24 cellular contexts compared by ENCODE assay signal in genomic region chrX:20499763-20500162, GRCh38.
DNase-seq lines count a peak whose midpoint lies in the region; ATAC-seq and TF ChIP-seq lines count a peak whose summit lies in the region.
"Had no signal": no experiment of that assay in that cellular context is flagged by ENCODE, and none has a peak within 500 bp of the region (broad histone marks: within the 10 kb centered on the region; RNA-seq: fewer than 3 reads in every experiment).

No MANE protein-coding gene starts in this region.

- 0 out of 2 replicates have a peak overlapping the region, but pooled peaks have one; percentile 35 for H3K4me2 ChIP-seq in SK-N-SH
- H3K4me2 ChIP-seq in osteoblast (ENCODE audit: insufficient read depth, low read length): no peak overlapping the region
- H3K4me2 ChIP-seq: BLaER1 treated with 17β-estradiol and CSF1 and Interleukin-3, amounts not matched to agents 10 nM and 100 nM had no signal

- no peak for TF ChIP-seq RAD21 in SK-N-SH (IDR thresholded peaks at IDR 0.05; ENCODE audit: low read length)

- 0 out of 2 replicates have a peak overlapping the region, but pooled peaks have one; percentile 26 for H2AFZ ChIP-seq in SK-N-SH (ENCODE audit: low read depth)
- peak overlapping the region; percentile 28 for H2AFZ ChIP-seq in osteoblast (ENCODE audit: low read length)

- H3K9me3 ChIP-seq in SK-N-SH: no peaks in the 10 kb centered on the region
- no peaks in the 10 kb centered on the region for H3K9me3 ChIP-seq in osteoblast (ENCODE audit: low read depth, low read length)
- H3K9me3 ChIP-seq: BLaER1 treated with 17β-estradiol and CSF1 and Interleukin-3, amounts not matched to agents 10 nM and 100 nM; body of pancreas; MG63; neutrophil; thyroid gland had no signal

- CTCF ChIA-PET in SK-N-SH (lab: Yijun Ruan, JAX): no interaction called here

- H3K27ac Mint-ChIP-seq in activated naive CD8-positive, alpha-beta T cell treated with anti-CD3 and anti-CD28 coated beads, Interleukin-2, amount 10 ng/mL, durations not matched to agents 7 days and 5 days: no peak overlapping the region
- H3K27ac Mint-ChIP-seq in activated naive CD8-positive, alpha-beta T cell treated with anti-CD3 and anti-CD28 coated beads, Interleukin-2, amount 50 U/mL, for 24 hours: no peak overlapping the region
- H3K27ac Mint-ChIP-seq: activated CD4-positive, alpha-beta memory T cell treated with anti-CD3 and anti-CD28 coated beads, Interleukin-2, amount 10 ng/mL, durations not matched to agents 7 days and 5 days; activated naive CD8-positive, alpha-beta T cell had no signal

- no peaks in the 10 kb centered on the region for H3K9me2 ChIP-seq in SK-N-SH

- H4K20me1 ChIP-seq in SK-N-SH (ENCODE audit: insufficient read depth) (no peaks in the 10 kb centered on the region), osteoblast (ENCODE audit: insufficient read depth, low read length) (no peaks in the 10 kb centered on the region)
- H4K20me1 ChIP-seq: BLaER1 treated with 17β-estradiol and CSF1 and Interleukin-3, amounts not matched to agents 10 nM and 100 nM had no signal

- POLR2A ChIA-PET in activated naive CD8-positive, alpha-beta T cell treated with anti-CD3 and anti-CD28 coated beads, Interleukin-2, amount 10 ng/mL, durations not matched to agents 7 days and 5 days (lab: Charles Lee): interaction anchor here (0.7 to 1.2 kb wide), 2 partner anchors 45 to 53 kb away, joined by 3 to 4 read pairs; no protein-coding TSS in a partner anchor
- POLR2A ChIA-PET in SK-N-SH (lab: Yijun Ruan, JAX): no interaction called here

- H3K27me3 Mint-ChIP-seq in activated naive CD8-positive, alpha-beta T cell treated with anti-CD3 and anti-CD28 coated beads, Interleukin-2, amount 10 ng/mL, durations not matched to agents 7 days and 5 days: peaks cover 7% of the 10 kb centered on the region
- peaks cover 8% of the 10 kb centered on the region for H3K27me3 Mint-ChIP-seq in activated naive CD8-positive, alpha-beta T cell treated with anti-CD3 and anti-CD28 coated beads, Interleukin-2, amount 50 U/mL, for 24 hours

- peak overlapping the region; percentile 67 for H3K4me3 Mint-ChIP-seq in activated naive CD8-positive, alpha-beta T cell treated with anti-CD3 and anti-CD28 coated beads, Interleukin-2, amount 10 ng/mL, durations not matched to agents 7 days and 5 days
- H3K4me3 Mint-ChIP-seq in activated naive CD8-positive, alpha-beta T cell treated with anti-CD3 and anti-CD28 coated beads, Interleukin-2, amount 50 U/mL, for 24 hours: no peak overlapping the region
- H3K4me3 Mint-ChIP-seq: activated CD4-positive, alpha-beta memory T cell treated with anti-CD3 and anti-CD28 coated beads, Interleukin-2, amount 10 ng/mL, durations not matched to agents 7 days and 5 days; activated naive CD8-positive, alpha-beta T cell had no signal

- H3K36me3 ChIP-seq in SK-N-SH (replicated peaks in 1 of 2; ENCODE audit: control insufficient read depth in 1 of 2, insufficient read depth in 2 of 2, low read length in 1 of 2): no peaks in the 10 kb centered on the region
- H3K36me3 ChIP-seq in osteoblast (ENCODE audit: insufficient read depth, low read length): no peaks in the 10 kb centered on the region
- H3K36me3 ChIP-seq: BLaER1 treated with 17β-estradiol and CSF1 and Interleukin-3, amounts not matched to agents 10 nM and 100 nM; MG63; neutrophil; thyroid gland; WERI-Rb-1 had no signal

- TF ChIP-seq EP300 in SK-N-SH (IDR thresholded peaks at IDR 0.05; ENCODE audit: borderline replicate concordance in 1 of 2, low read depth in 1 of 2, low read length in 1 of 2): no peak

- H3K4me1 Mint-ChIP-seq in activated naive CD8-positive, alpha-beta T cell treated with anti-CD3 and anti-CD28 coated beads, Interleukin-2, amount 10 ng/mL, durations not matched to agents 7 days and 5 days: peaks cover 20% of the 10 kb centered on the region
- H3K4me1 Mint-ChIP-seq in activated naive CD8-positive, alpha-beta T cell treated with anti-CD3 and anti-CD28 coated beads, Interleukin-2, amount 50 U/mL, for 24 hours: peaks cover 14% of the 10 kb centered on the region

- no peaks in the 10 kb centered on the region for H3K9me3 Mint-ChIP-seq in activated naive CD8-positive, alpha-beta T cell treated with anti-CD3 and anti-CD28 coated beads, Interleukin-2, amount 10 ng/mL, durations not matched to agents 7 days and 5 days
- H3K9me3 Mint-ChIP-seq in activated naive CD8-positive, alpha-beta T cell treated with anti-CD3 and anti-CD28 coated beads, Interleukin-2, amount 50 U/mL, for 24 hours: no peaks in the 10 kb centered on the region
- H3K9me3 Mint-ChIP-seq: activated CD4-positive, alpha-beta memory T cell treated with anti-CD3 and anti-CD28 coated beads, Interleukin-2, amount 10 ng/mL, durations not matched to agents 7 days and 5 days; T-helper 1 cell treated with Interleukin-12 subunit alpha and Interleukin-12 subunit beta and Interleukin-4 antibody, amounts not matched to agents 30 μg/mL and 1 μg/mL, for 36 hours had no signal

- H3K79me2 ChIP-seq in SK-N-SH (ENCODE audit: insufficient read depth) (no peaks in the 10 kb centered on the region), osteoblast (ENCODE audit: insufficient read depth, low read length) (no peaks in the 10 kb centered on the region)

- H3K4me1 ChIP-seq in SK-N-SH (ENCODE audit: control insufficient read depth in 1 of 2, insufficient read depth in 2 of 2, low read depth in 1 of 2, low read length in 1 of 2) (peaks cover 0 to 5% of the 10 kb centered on the region in 2 experiments; a peak in 1 of 4 replicates), osteoblast (ENCODE audit: insufficient read depth, low read length) (peaks cover 4% of the 10 kb centered on the region)
- H3K4me1 ChIP-seq: BLaER1 treated with 17β-estradiol and CSF1 and Interleukin-3, amounts not matched to agents 10 nM and 100 nM; body of pancreas; thyroid gland had no signal

- H3K9ac ChIP-seq in SK-N-SH: no peak overlapping the region
- H3K9ac ChIP-seq: BLaER1 treated with 17β-estradiol and CSF1 and Interleukin-3, amounts not matched to agents 10 nM and 100 nM had no signal

- ATAC-seq in activated naive CD8-positive, alpha-beta T cell treated with anti-CD3 and anti-CD28 coated beads, Interleukin-2, amount 10 ng/mL, durations not matched to agents 7 days and 5 days (ENCODE audit: low read depth): no peak
- ATAC-seq in activated naive CD8-positive, alpha-beta T cell treated with anti-CD3 and anti-CD28 coated beads, Interleukin-2, amount 50 U/mL, for 24 hours: no peak
- ATAC-seq in HG02852 (IDR thresholded peaks at IDR 0.05; ENCODE audit: unreplicated experiment) (peak; percentile 22), GM21360 (IDR thresholded peaks at IDR 0.05; ENCODE audit: unreplicated experiment) (no peak), GM19328 (IDR thresholded peaks at IDR 0.05; ENCODE audit: unreplicated experiment) (no peak), GM19467 (IDR thresholded peaks at IDR 0.05; ENCODE audit: unreplicated experiment) (no peak)
- ATAC-seq: body of pancreas, HCT116 had no signal

- H3F3A ChIP-seq in SK-N-SH (replicated peaks; ENCODE audit: insufficient read depth): no peaks in the 10 kb centered on the region

- H3K4me3 ChIP-seq in SK-N-SH (ENCODE audit: low read depth in 2 of 2, low read length in 1 of 2) (no peak overlapping the region), osteoblast (ENCODE audit: insufficient read depth, low read length) (no peak overlapping the region)
- H3K4me3 ChIP-seq: BLaER1 treated with 17β-estradiol and CSF1 and Interleukin-3, amounts not matched to agents 10 nM and 100 nM; body of pancreas; MG63; thyroid gland had no signal

- TF ChIP-seq CTCF in SK-N-SH (IDR thresholded peaks at IDR 0.05): no peak
- TF ChIP-seq CTCF in osteoblast (IDR thresholded peaks at IDR 0.05; ENCODE audit: extremely low read depth, low read depth, low read length): no peak

- peaks cover 2% of the 10 kb centered on the region for H3K36me3 Mint-ChIP-seq in activated naive CD8-positive, alpha-beta T cell treated with anti-CD3 and anti-CD28 coated beads, Interleukin-2, amount 10 ng/mL, durations not matched to agents 7 days and 5 days
- H3K36me3 Mint-ChIP-seq in activated naive CD8-positive, alpha-beta T cell treated with anti-CD3 and anti-CD28 coated beads, Interleukin-2, amount 50 U/mL, for 24 hours (ENCODE audit: low read depth): no peaks in the 10 kb centered on the region
- H3K36me3 Mint-ChIP-seq: activated naive CD8-positive, alpha-beta T cell had no signal

- peak overlapping the region in 1 of 2 experiments; percentile 19; a peak in 1 of 4 replicates for H3K27ac ChIP-seq in SK-N-SH (ENCODE audit: low read depth in 2 of 2, low read length in 1 of 2)
- no peak overlapping the region for H3K27ac ChIP-seq in osteoblast (ENCODE audit: low read depth, low read length)
- H3K27ac ChIP-seq: BLaER1 treated with 17β-estradiol and CSF1 and Interleukin-3, amounts not matched to agents 10 nM and 100 nM; body of pancreas; neutrophil; thyroid gland; WERI-Rb-1 had no signal

- no peak for DNase-seq in activated naive CD8-positive, alpha-beta T cell treated with anti-CD3 and anti-CD28 coated beads, Interleukin-2, amount 10 ng/mL, durations not matched to agents 7 days and 5 days
- no peak for DNase-seq in activated naive CD8-positive, alpha-beta T cell treated with anti-CD3 and anti-CD28 coated beads, Interleukin-2, amount 50 U/mL, for 24 hours
- DNase-seq in SK-N-SH (no peak), osteoblast (ENCODE audit: insufficient read length, low spot score, missing footprints) (no peak)
- DNase-seq: ACHN; body of pancreas; hippocampal formation; MG63; NCI-H226; PC-3; stimulated activated CD4-positive, alpha-beta T cell treated with anti-CD3 and anti-CD28 coated beads, Interleukin-2, amount 100 ng/mL, for 48 hours; stimulated activated naive CD8-positive, alpha-beta T cell treated with anti-CD3 and anti-CD28 coated beads, Interleukin-15, Interleukin-2, amounts not matched to agents 100 U/mL and 50 U/mL, for 24 hours; thyroid gland; WERI-Rb-1 had no signal

- H3K27me3 ChIP-seq in SK-N-SH (ENCODE audit: insufficient read depth) (no peaks in the 10 kb centered on the region), osteoblast (ENCODE audit: insufficient read depth, low read length) (no peaks in the 10 kb centered on the region)
- H3K27me3 ChIP-seq: BLaER1 treated with 17β-estradiol and CSF1 and Interleukin-3, amounts not matched to agents 10 nM and 100 nM; body of pancreas; MG63; neutrophil; thyroid gland had no signal

TF ChIP-seq in SK-N-SH, 30 proteins besides CTCF, POLR2A, EP300 and RAD21 (continues in another document):
- TF ChIP-seq MAX (IDR thresholded peaks at IDR 0.05; ENCODE audit: low read depth) (no peak), IRF3 (IDR thresholded peaks at IDR 0.05; ENCODE audit: low read depth, low read length) (no peak)
